Comparison of ENCODE assay signal across 19 cellular contexts in the genomic region with DNA sequence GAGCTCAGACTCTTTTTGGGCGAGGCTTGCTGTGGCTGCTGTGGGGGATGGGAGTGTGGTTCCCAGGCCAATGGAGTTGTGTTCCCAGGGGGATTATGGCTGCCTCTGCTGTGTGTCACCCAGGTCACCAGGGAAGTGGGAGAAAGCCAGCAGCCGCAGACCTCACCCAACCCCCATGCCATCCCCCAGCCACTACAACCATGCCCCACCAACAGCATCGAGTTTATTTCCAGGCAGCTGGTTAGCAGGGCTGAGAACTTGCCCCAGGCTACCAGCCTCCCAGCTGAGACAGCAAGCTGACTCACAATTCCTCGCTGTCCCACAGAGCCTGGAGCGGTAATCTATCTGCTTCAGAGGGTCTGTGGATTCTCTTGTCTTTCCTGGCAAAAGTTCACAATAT.
A peak's percentile ranks its signal among the peaks of the same experiment; 100 is the strongest.
DNase-seq lines count a peak whose midpoint lies in the region; TF ChIP-seq lines count a peak whose summit lies in the region.
"Had no signal": no experiment of that assay in that cellular context is flagged by ENCODE, and none has a peak within 500 bp of the region (broad histone marks: within the 10 kb centered on the region; RNA-seq: fewer than 3 reads in every experiment).

No MANE protein-coding gene starts in this region.

- no peaks in the 10 kb centered on the region for H3K9me3 Mint-ChIP-seq in endodermal cell
- peaks cover 0 to 9% (median 4%) of the 10 kb centered on the region in 8 donors for H3K9me3 Mint-ChIP-seq in CD4-positive, alpha-beta memory T cell
- H3K9me3 Mint-ChIP-seq: T-helper 1 cell treated with Interleukin-12 subunit alpha and Interleukin-12 subunit beta and Interleukin-4 antibody, amounts not matched to agents 30 μg/mL and 1 μg/mL, for 36 hours had no signal

- H3K4me1 Mint-ChIP-seq in endodermal cell = no peaks in the 10 kb centered on the region
- no peaks in the 10 kb centered on the region for H3K4me1 Mint-ChIP-seq in CD4-positive, alpha-beta memory T cell
- H3K4me1 Mint-ChIP-seq: B cell; CD4-positive, CD25-positive, alpha-beta regulatory T cell had no signal

- no peaks in the 10 kb centered on the region for H3K27me3 Mint-ChIP-seq in endodermal cell (ENCODE audit: insufficient read depth)
- H3K27me3 Mint-ChIP-seq in CD4-positive, alpha-beta memory T cell = no peaks in the 10 kb centered on the region
- H3K27me3 Mint-ChIP-seq: B cell; CD4-positive, CD25-positive, alpha-beta regulatory T cell had no signal

- TF ChIP-seq CTCF in RWPE1 (conservative IDR thresholded peaks at IDR 0.05; ENCODE audit: low read depth) (no peak), endodermal cell (conservative IDR thresholded peaks at IDR 0.05) (no peak)

- no peak overlapping the region for H3K4me3 Mint-ChIP-seq in endodermal cell
- no peak overlapping the region for H3K4me3 Mint-ChIP-seq in CD4-positive, alpha-beta memory T cell
- H3K4me3 Mint-ChIP-seq: B cell; CD4-positive, CD25-positive, alpha-beta regulatory T cell; T-helper 1 cell treated with Interleukin-12 subunit alpha and Interleukin-12 subunit beta and Interleukin-4 antibody, amounts not matched to agents 30 μg/mL and 1 μg/mL, for 36 hours had no signal

- H3K4me1 ChIP-seq in endodermal cell (ENCODE audit: control insufficient read depth, insufficient read depth, low read length) = no peaks in the 10 kb centered on the region
- no peaks in the 10 kb centered on the region for H3K4me1 ChIP-seq in CD4-positive, alpha-beta memory T cell (ENCODE audit: insufficient read depth, low read length)
- H3K4me1 ChIP-seq: Caco-2 had no signal

- intact Hi-C loops in posterior vena cava (cut with DNase I) = no loop called here
- intact Hi-C loops in CD4-positive, alpha-beta memory T cell (cut with micrococcal nuclease) = no loop called here

- H3K27me3 ChIP-seq in endodermal cell (ENCODE audit: control insufficient read depth, insufficient read depth, low read length, poor library complexity, severe bottlenecking) = no peaks in the 10 kb centered on the region
- H3K27me3 ChIP-seq in CD4-positive, alpha-beta memory T cell (ENCODE audit: insufficient read depth, low read length) = no peaks in the 10 kb centered on the region

- H3K27ac ChIP-seq in RWPE1 = no peak overlapping the region
- H3K27ac ChIP-seq in endodermal cell (ENCODE audit: low read depth, low read length) = no peak overlapping the region
- H3K27ac ChIP-seq in CD4-positive, alpha-beta memory T cell (ENCODE audit: low read depth, low read length) = no peak overlapping the region
- H3K27ac ChIP-seq: GM23248 had no signal

- 89 to 95% methylated on average over 3 to 5 of the region's 5 CpGs for WGBS in endodermal cell (ENCODE audit: insufficient coverage in 1 of 2, insufficient read length in 1 of 2), 2 experiments

- no peak overlapping the region for H3K4me3 ChIP-seq in endodermal cell (ENCODE audit: low read length)
- no peak overlapping the region for H3K4me3 ChIP-seq in CD4-positive, alpha-beta memory T cell (ENCODE audit: low read length in 2 of 2)
- H3K4me3 ChIP-seq: GM23248 had no signal

- no peaks in the 10 kb centered on the region for H3K36me3 ChIP-seq in endodermal cell (ENCODE audit: control insufficient read depth, insufficient read depth, low read length)
- H3K36me3 ChIP-seq in CD4-positive, alpha-beta memory T cell (ENCODE audit: insufficient read depth, low read length) = no peaks in the 10 kb centered on the region

- DNase-seq in ELR (ENCODE audit: low read depth) (peak; percentile 30), RWPE1 (ENCODE audit: low spot score) (peak; percentile 9), endodermal cell (peak; percentile 50), posterior vena cava (ENCODE audit: low spot score) (peak; percentile 48), NCI-H1694 (lab: John Stamatoyannopoulos, UW) (no peak), NCI-H82 (lab: John Stamatoyannopoulos, UW) (no peak)
- DNase-seq in CD4-positive, alpha-beta memory T cell = no peak
- no peak for DNase-seq in effector CD4-positive, alpha-beta T cell
- DNase-seq: Caco-2; CD4-positive, CD25-positive, alpha-beta regulatory T cell; GM23248; HCEC 1CT; Kasumi-1; NCI-H1092 treated with DMSO at 0.1 percent for 48 hours; NCI-H2107; NCI-H510A treated with DMSO at 0.1 percent for 48 hours; NCI-H774 had no signal

- CTCF ChIA-PET in RWPE1 (lab: Yijun Ruan, JAX) = no interaction called here
- CTCF ChIA-PET in CD4-positive, alpha-beta memory T cell (lab: Charles Lee; ENCODE audit: partially characterized antibody) = no interaction called here

- no peak overlapping the region for H3K27ac Mint-ChIP-seq in endodermal cell
- H3K27ac Mint-ChIP-seq in CD4-positive, alpha-beta memory T cell = no peak overlapping the region
- H3K27ac Mint-ChIP-seq: B cell; CD4-positive, CD25-positive, alpha-beta regulatory T cell; T-helper 1 cell treated with Interleukin-12 subunit alpha and Interleukin-12 subunit beta and Interleukin-4 antibody, amounts not matched to agents 30 μg/mL and 1 μg/mL, for 36 hours had no signal

- POLR2A ChIA-PET in RWPE1 (lab: Yijun Ruan, JAX; ENCODE audit: low non-redundant PET) = no interaction called here
- POLR2A ChIA-PET in CD4-positive, alpha-beta memory T cell (lab: Charles Lee; ENCODE audit: partially characterized antibody) = no interaction called here

- H3K36me3 Mint-ChIP-seq in endodermal cell (ENCODE audit: low read depth) = no peaks in the 10 kb centered on the region
- no peaks in the 10 kb centered on the region for H3K36me3 Mint-ChIP-seq in CD4-positive, alpha-beta memory T cell
- H3K36me3 Mint-ChIP-seq: CD4-positive, CD25-positive, alpha-beta regulatory T cell had no signal

- H3K9me3 ChIP-seq in endodermal cell (ENCODE audit: control insufficient read depth, low read length) = no peaks in the 10 kb centered on the region
- no peaks in the 10 kb centered on the region for H3K9me3 ChIP-seq in CD4-positive, alpha-beta memory T cell (ENCODE audit: control insufficient read depth in 1 of 2, low read length in 2 of 2)
- H3K9me3 ChIP-seq: Caco-2 had no signal

- H3K9ac ChIP-seq in endodermal cell (ENCODE audit: extremely low read depth, low read length, poor library complexity, severe bottlenecking) = no peak overlapping the region
- H3K9ac ChIP-seq: GM23248 had no signal

Comparison
In these comparisons a context has a peak if more than half of its experiments do, and no peak if none do; other contexts are left out.
1. DNase-seq: peak in ELR (single experiment), RWPE1 (single experiment), endodermal cell (single experiment) and posterior vena cava (single experiment); none in NCI-H1694 (single experiment), CD4-positive, alpha-beta memory T cell (0 of 5), effector CD4-positive, alpha-beta T cell (single experiment) and NCI-H82 (single experiment).